In the genomic region with DNA sequence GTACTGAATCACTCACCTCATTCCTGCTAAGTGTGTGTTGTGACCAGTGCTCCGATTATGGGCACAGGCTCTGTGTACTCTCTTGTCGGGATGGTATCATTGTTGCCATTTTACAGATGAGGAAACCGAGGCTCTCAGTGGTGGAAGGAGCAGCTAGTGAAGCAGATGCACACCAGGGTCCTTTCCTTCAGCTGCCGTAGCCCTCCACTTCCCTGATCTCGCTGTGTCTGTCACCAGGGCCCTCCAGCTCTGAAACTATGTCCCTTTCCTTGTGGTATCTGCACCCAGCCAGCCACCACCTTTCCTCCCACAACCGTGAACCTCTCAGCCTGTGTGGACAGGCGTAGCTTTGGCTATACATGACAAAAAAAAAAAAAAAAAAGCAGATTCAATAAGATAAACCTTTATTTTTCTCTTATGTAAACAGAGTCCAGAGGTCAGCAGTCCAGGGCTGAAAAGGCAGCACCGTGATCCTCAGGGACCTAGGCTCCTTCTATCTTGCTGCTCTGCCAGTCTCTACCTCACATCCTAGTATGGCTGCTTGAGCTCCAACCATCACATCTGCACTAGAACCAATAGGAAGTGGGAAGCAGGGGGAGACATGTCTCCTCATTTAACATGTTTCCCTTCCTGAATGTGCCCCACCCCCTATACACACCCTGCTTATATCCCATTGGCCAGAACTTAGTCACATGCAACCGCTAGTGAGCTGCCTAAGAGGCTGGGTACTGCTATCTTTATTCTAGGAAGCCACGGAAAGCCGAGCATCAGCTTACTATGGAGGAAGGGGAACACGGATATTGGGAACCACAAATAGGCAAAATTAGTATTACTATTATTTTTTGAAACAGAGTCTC, we compare ENCODE assay signal across 1 cellular context.
TF ChIP-seq lines count a peak whose summit lies in the region.

No MANE protein-coding gene starts in this region.

TF ChIP-seq in HEK293, 187 proteins besides CTCF, POLR2A, EP300 and RAD21 (continued from another document):
- peak; percentile 22 for TF ChIP-seq SETDB1 (IDR thresholded peaks at IDR 0.05; ENCODE audit: insufficient read length, low read length)
- TF ChIP-seq, protein P1, sequence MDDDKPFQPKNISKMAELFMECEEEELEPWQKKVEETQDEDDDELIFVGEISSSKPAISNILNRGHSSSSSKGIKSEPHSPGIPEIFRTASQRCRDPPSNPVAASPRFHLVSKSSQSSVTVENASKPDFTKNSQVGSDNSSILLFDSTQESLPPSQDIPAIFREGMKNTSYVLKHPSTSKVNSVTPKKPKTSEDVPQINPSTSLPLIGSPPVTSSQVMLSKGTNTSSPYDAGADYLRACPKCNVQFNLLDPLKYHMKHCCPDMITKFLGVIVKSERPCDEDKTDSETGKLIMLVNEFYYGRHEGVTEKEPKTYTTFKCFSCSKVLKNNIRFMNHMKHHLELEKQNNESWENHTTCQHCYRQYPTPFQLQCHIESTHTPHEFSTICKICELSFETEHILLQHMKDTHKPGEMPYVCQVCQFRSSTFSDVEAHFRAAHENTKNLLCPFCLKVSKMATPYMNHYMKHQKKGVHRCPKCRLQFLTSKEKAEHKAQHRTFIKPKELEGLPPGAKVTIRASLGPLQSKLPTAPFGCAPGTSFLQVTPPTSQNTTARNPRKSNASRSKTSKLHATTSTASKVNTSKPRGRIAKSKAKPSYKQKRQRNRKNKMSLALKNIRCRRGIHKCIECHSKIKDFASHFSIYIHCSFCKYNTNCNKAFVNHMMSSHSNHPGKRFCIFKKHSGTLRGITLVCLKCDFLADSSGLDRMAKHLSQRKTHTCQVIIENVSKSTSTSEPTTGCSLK (tag by site-specific recombination; IDR thresholded peaks at IDR 0.05) = no peak
